In the genomic region with DNA sequence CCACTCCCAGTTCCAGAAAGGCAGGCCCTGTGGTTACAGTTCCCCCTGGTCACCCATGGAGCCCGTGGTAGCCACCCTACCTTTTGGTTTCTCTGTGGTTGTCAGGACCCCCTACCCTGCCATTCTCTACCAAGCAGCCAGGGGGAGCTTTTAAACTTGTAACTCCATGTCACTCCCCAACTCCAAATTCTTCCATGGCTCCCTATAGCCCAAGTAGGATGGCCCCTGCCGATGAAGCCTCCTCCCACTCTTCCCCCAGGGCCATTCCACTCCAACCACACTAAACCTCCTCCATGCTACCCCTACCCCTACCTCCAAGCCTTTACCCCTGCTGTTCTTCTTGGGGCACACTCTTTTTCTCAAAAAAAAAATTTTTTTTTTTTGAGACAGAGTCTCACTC, we compare ENCODE assay signal across 8 cellular contexts. TPM values are rescaled to one million over a fixed set of nuclear protein-coding genes. Genes with fewer than 3 reads are reported as not detected.
DNase-seq lines count a peak whose midpoint lies in the region; ATAC-seq and TF ChIP-seq lines count a peak whose summit lies in the region.

No MANE protein-coding gene starts in this region.

- peak; percentile 51 for TF ChIP-seq CTCF in AG04450 (IDR thresholded peaks at IDR 0.05; ENCODE audit: low read depth, low read length)
- peak; percentile 56 for TF ChIP-seq CTCF in PC-3 (conservative IDR thresholded peaks at IDR 0.05; ENCODE audit: low read depth, low read length)
- TF ChIP-seq CTCF in ascending aorta (IDR thresholded peaks at IDR 0.05) = peak; percentile 21 to 36 (median 21)
- TF ChIP-seq CTCF in right lobe of liver (IDR thresholded peaks at IDR 0.05) = peak; percentile 46 to 50 (median 49)
- TF ChIP-seq CTCF in upper lobe of left lung (IDR thresholded peaks at IDR 0.05) = peak; percentile 45 to 66 (median 54)

- H3K79me2 ChIP-seq in PC-3 (ENCODE audit: low read length) = no peaks in the 10 kb centered on the region

- POLR2A ChIA-PET in AG04450 (lab: Yijun Ruan, JAX) = interaction anchor here (0.5 kb wide), 1 partner anchor 402 kb away, joined by 4 read pairs; no protein-coding TSS in a partner anchor
- POLR2A ChIA-PET in PC-3 (lab: Charles Lee; ENCODE audit: unreplicated experiment) = interaction anchor here (0.7 kb wide), 1 partner anchor 10 kb away, joined by 6 read pairs; no protein-coding TSS in a partner anchor

- DNase-seq in AG04450 (ENCODE audit: low read depth, low spot score) = no peak
- peak; percentile 67 for DNase-seq in GM03348 (ENCODE audit: low spot score)
- DNase-seq in PC-3 = peak; percentile 39
- no peak for DNase-seq in ascending aorta (ENCODE audit: low spot score in 2 of 2)
- DNase-seq in right lobe of liver = no peak
- DNase-seq in upper lobe of left lung = no peak
- DNase-seq in NK-92 treated with Interleukin-12 subunit alpha and Interleukin-12 subunit beta, amount 100 ng/mL, for 24 hours (lab: John Stamatoyannopoulos, UW) = no peak

- H3K9me3 ChIP-seq in AG04450 (ENCODE audit: control insufficient read depth, insufficient read depth, low read length) = peaks cover 21% of the 10 kb centered on the region
- no peaks in the 10 kb centered on the region for H3K9me3 ChIP-seq in PC-3 (ENCODE audit: low read length)
- H3K9me3 ChIP-seq in ascending aorta = no peaks in the 10 kb centered on the region
- H3K9me3 ChIP-seq in right lobe of liver = no peaks in the 10 kb centered on the region
- no peaks in the 10 kb centered on the region for H3K9me3 ChIP-seq in upper lobe of left lung

- no peak overlapping the region for H2AFZ ChIP-seq in PC-3 (ENCODE audit: low read length)

- WGBS in right lobe of liver (ENCODE audit: insufficient coverage, low coverage, low lambda C conversion rate, missing lambda C conversion rate) = 24% methylated on average over 2 of the region's 2 CpGs
- 39 to 63% methylated on average over 2 of the region's 2 CpGs for WGBS in upper lobe of left lung, 2 donors

- CTCF ChIA-PET in AG04450 (lab: Charles Lee) = interaction anchor here (1.0 to 4.4 kb wide), 3 partner anchors 9 to 21 kb away, joined by 3 to 28 read pairs (median 4); no protein-coding TSS in a partner anchor
- CTCF ChIA-PET in PC-3 (lab: Charles Lee) = interaction anchor here (0.6 kb wide), 1 partner anchor 21 kb away, joined by 6 read pairs; no protein-coding TSS in a partner anchor

- no TSS peak for BruUV-seq in PC-3 (replicated peaks; lab: Mats Ljungman, UMichigan)

- no peak for TF ChIP-seq EP300 in upper lobe of left lung (IDR thresholded peaks at IDR 0.05)

- no peaks in the 10 kb centered on the region for H3K36me3 ChIP-seq in PC-3 (ENCODE audit: low read depth, low read length)
- peaks cover 5 to 6% of the 10 kb centered on the region in 2 donors for H3K36me3 ChIP-seq in ascending aorta
- H3K36me3 ChIP-seq in right lobe of liver = no peaks in the 10 kb centered on the region
- peaks cover 0 to 9% (median 5%) of the 10 kb centered on the region in 4 donors for H3K36me3 ChIP-seq in upper lobe of left lung

- ATAC-seq in PC-3 = no peak
- ATAC-seq in right lobe of liver = peak; percentile 8 to 47 (median 11)
- ATAC-seq in upper lobe of left lung (ENCODE audit: low FRiP score in 2 of 2) = no peak
- ATAC-seq in HG02970 (IDR thresholded peaks at IDR 0.05; ENCODE audit: low FRiP score, unreplicated experiment) = no peak

- H3K27me3 ChIP-seq in AG04450 (ENCODE audit: control insufficient read depth, insufficient read depth, low read length) (no peaks in the 10 kb centered on the region), PC-3 (ENCODE audit: low read length) (no peaks in the 10 kb centered on the region), ascending aorta (no peaks in the 10 kb centered on the region), right lobe of liver (no peaks in the 10 kb centered on the region), upper lobe of left lung (no peaks in the 10 kb centered on the region)

- H3F3A ChIP-seq in PC-3 (ENCODE audit: low read length, unreplicated experiment) = no peaks in the 10 kb centered on the region

- H4K20me1 ChIP-seq in PC-3 (ENCODE audit: low read length) = no peaks in the 10 kb centered on the region

- H3K4me1 ChIP-seq in PC-3 (ENCODE audit: insufficient read depth, low read length) = peaks cover 10% of the 10 kb centered on the region
- H3K4me1 ChIP-seq in ascending aorta = peaks cover 3 to 13% of the 10 kb centered on the region in 2 donors
- H3K4me1 ChIP-seq in right lobe of liver = no peaks in the 10 kb centered on the region
- peaks cover 19 to 53% (median 25%) of the 10 kb centered on the region in 4 donors for H3K4me1 ChIP-seq in upper lobe of left lung

- no peak overlapping the region for H3K4me2 ChIP-seq in PC-3 (ENCODE audit: low read length)

- intact Hi-C loops in PC-3 (cut with micrococcal nuclease) = loop anchor here (1.0 kb wide), 1 partner anchor 21 kb away; no protein-coding TSS in a partner anchor
- intact Hi-C loops in ascending aorta (cut with DNase I) = no loop called here
- intact Hi-C loops in right lobe of liver (cut with DNase I) = no loop called here

- TF ChIP-seq POLR2A in right lobe of liver (IDR thresholded peaks at IDR 0.05) = no peak
- no peak for TF ChIP-seq POLR2A in upper lobe of left lung (IDR thresholded peaks at IDR 0.05)

- H3K9ac ChIP-seq in PC-3 (ENCODE audit: low read length) = no peak overlapping the region

- no peaks in the 10 kb centered on the region for H3K9me2 ChIP-seq in PC-3 (replicated peaks; ENCODE audit: low read length)

- H3K27ac ChIP-seq in AG04450 (ENCODE audit: low read depth, low read length) (no peak overlapping the region), PC-3 (ENCODE audit: low read length) (no peak overlapping the region), ascending aorta (peak overlapping the region in 1 of 2 donors; percentile 6), right lobe of liver (no peak overlapping the region), upper lobe of left lung (peak overlapping the region; percentile 92 to 95 (median 93))

- H3K4me3 ChIP-seq in AG04450 (ENCODE audit: low read depth, low read length) (peak overlapping the region; percentile 41), PC-3 (ENCODE audit: low read length) (no peak overlapping the region), ascending aorta (no peak overlapping the region), right lobe of liver (no peak overlapping the region), upper lobe of left lung (peak overlapping the region in 1 of 4 donors; percentile 99)

RNA-seq across cellular contexts. Expression of a gene that starts 2.2 kb away (rescaled TPM):
- 19.7 and 25.1 TPM in 2 replicates for polyA plus RNA-seq in AG04450 (2011; rRNA removed)
- 78.7 and 106 TPM in 2 replicates for polyA minus RNA-seq in AG04450 (2011; rRNA and poly(A)+ RNA removed)
- 4.1 and 5.8 TPM in 2 replicates for total RNA-seq in PC-3 (2014; rRNA removed)
- total RNA-seq in ascending aorta = 24.3 TPM
- total RNA-seq in right lobe of liver = 1 to 10 TPM; 1.7 to 6.6 (median 4.1) TPM
- 10 to 100 TPM in 4 of 6 donors, 1 to 10 TPM in 2; 9.1 to 30.0 (median 16.0) TPM for total RNA-seq in upper lobe of left lung

RNA-seq across cellular contexts. Expression of a gene that starts 23.1 kb away (rescaled TPM):
- polyA plus RNA-seq in AG04450 (2011; rRNA removed) = 28.5 and 41.4 TPM in 2 replicates
- polyA minus RNA-seq in AG04450 (2011; rRNA and poly(A)+ RNA removed) = 14.1 and 20.6 TPM in 2 replicates
- total RNA-seq in PC-3 (2014; rRNA removed) = 336 and 427 TPM in 2 replicates
- total RNA-seq in ascending aorta = 72.9 TPM
- 100 to 1,000 TPM in 1 of 6 experiments, 10 to 100 TPM in 5; 33.7 to 109 (median 38.2) TPM for total RNA-seq in right lobe of liver
- 10 to 100 TPM; 23.0 to 70.8 (median 45.0) TPM for total RNA-seq in upper lobe of left lung

RNA-seq across cellular contexts. Expression of a gene that starts 34.2 kb away (rescaled TPM):
- polyA plus RNA-seq in AG04450 (2011; rRNA removed) = 54.5 and 60.7 TPM in 2 replicates
- 56.4 and 66.8 TPM in 2 replicates for polyA minus RNA-seq in AG04450 (2011; rRNA and poly(A)+ RNA removed)
- total RNA-seq in PC-3 (2014; rRNA removed) (259 and 358 TPM in 2 replicates), ascending aorta (54.0 TPM), right lobe of liver (10 to 100 TPM; 12.6 to 37.3 (median 24.4) TPM), upper lobe of left lung (100 to 1,000 TPM in 1 of 6 donors, 10 to 100 TPM in 5; 54.0 to 166 (median 63.9) TPM)

RNA-seq across cellular contexts. Expression of a gene that starts 42.0 kb away (rescaled TPM):
- 40.4 and 57.0 TPM in 2 replicates for polyA plus RNA-seq in AG04450 (2011; rRNA removed)
- 35.9 and 50.3 TPM in 2 replicates for polyA minus RNA-seq in AG04450 (2011; rRNA and poly(A)+ RNA removed)
- total RNA-seq in PC-3 (2014; rRNA removed) = 9.4 and 15.3 TPM in 2 replicates
- 74.8 TPM for total RNA-seq in ascending aorta
- 100 to 1,000 TPM in 1 of 6 experiments, 10 to 100 TPM in 4, 1 to 10 TPM in 1; 4.6 to 186 (median 38.5) TPM for total RNA-seq in right lobe of liver
- total RNA-seq in upper lobe of left lung = 100 to 1,000 TPM; 190 to 791 (median 356) TPM

RNA-seq across cellular contexts. Expression of a gene that starts 57.8 kb away (rescaled TPM):
- 2.5 and 3.3 TPM in 2 replicates for polyA plus RNA-seq in AG04450 (2011; rRNA removed)
- 0.61 and 1.6 TPM in 2 replicates for polyA minus RNA-seq in AG04450 (2011; rRNA and poly(A)+ RNA removed)
- not detected in 2 replicates for total RNA-seq in PC-3 (2014; rRNA removed)
- total RNA-seq in ascending aorta = not detected
- total RNA-seq in right lobe of liver = 1 to 10 TPM in 1 of 6 experiments, under 1 TPM in 2, not detected in 3; 0.62 to 1.6 (median 0.80) TPM
- total RNA-seq in upper lobe of left lung = 10 to 100 TPM in 5 of 6 donors, 1 to 10 TPM in 1; 6.3 to 24.3 (median 12.0) TPM

Comparison
In these comparisons a context has a peak if more than half of its experiments do, and no peak if none do; other contexts are left out.
1. DNase-seq: peak in GM03348 (single experiment) and PC-3 (single experiment); none in AG04450 (single experiment), ascending aorta (0 of 2), right lobe of liver (0 of 3), upper lobe of left lung (0 of 2) and NK-92 treated with Interleukin-12 subunit alpha and Interleukin-12 subunit beta, amount 100 ng/mL, for 24 hours (single experiment).
2. H3K27ac ChIP-seq: peak in upper lobe of left lung (4 of 4); none in AG04450 (single experiment), PC-3 (single experiment) and right lobe of liver (0 of 3).
3. ATAC-seq: peak in right lobe of liver (4 of 4); none in PC-3 (single experiment), upper lobe of left lung (0 of 2) and HG02970 (single experiment).
4. Peak in every context shown above with its lines, with median percentiles within 50 percentile points of each other: CTCF ChIP-seq.